ENCODE assay signal across 23 cellular contexts in the genomic region with DNA sequence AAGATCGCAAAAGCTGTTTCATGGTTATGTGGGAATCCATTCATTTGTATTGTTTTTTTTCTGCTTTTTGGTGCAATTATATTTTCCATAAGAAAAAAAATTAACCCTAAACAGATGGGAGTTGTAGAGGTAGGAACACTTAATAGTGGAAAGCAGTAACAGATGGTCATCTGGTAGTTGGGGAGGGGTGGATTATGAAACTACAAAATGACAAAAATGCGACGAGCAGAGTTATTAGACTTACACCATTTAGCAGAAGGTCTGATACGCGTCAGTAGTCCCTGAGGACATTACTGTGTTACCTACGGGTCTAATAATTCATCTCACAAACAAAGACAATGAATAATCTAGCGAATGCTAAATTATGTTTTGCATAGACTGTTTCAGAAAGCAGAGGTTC.
"Had no signal": no experiment of that assay in that cellular context is flagged by ENCODE, and none has a peak within 500 bp of the region (broad histone marks: within the 10 kb centered on the region; RNA-seq: fewer than 3 reads in every experiment).

No MANE protein-coding gene starts in this region.

- H3K27me3 ChIP-seq: MG63, Peyer's patch had no signal

- H3K9me3 ChIP-seq: MG63, Peyer's patch had no signal

- H3K36me3 ChIP-seq: MG63, Peyer's patch had no signal

- H3K4me3 ChIP-seq: MG63, Peyer's patch had no signal

- H3K4me3 Mint-ChIP-seq: activated CD4-positive, alpha-beta memory T cell treated with anti-CD3 and anti-CD28 coated beads, Interleukin-2, amount 10 ng/mL, durations not matched to agents 7 days and 5 days; activated CD4-positive, alpha-beta T cell treated with anti-CD3 and anti-CD28 coated beads for 36 hours; activated naive CD4-positive, alpha-beta T cell treated with anti-CD3 and anti-CD28 coated beads, Interleukin-2, amount 10 ng/mL, durations not matched to agents 7 days and 5 days; activated naive CD8-positive, alpha-beta T cell treated with anti-CD3 and anti-CD28 coated beads for 36 hours had no signal

- H3K27ac ChIP-seq: Peyer's patch, VCaP had no signal

- H3K4me1 Mint-ChIP-seq: activated CD4-positive, alpha-beta T cell treated with anti-CD3 and anti-CD28 coated beads for 36 hours; activated naive CD4-positive, alpha-beta T cell treated with anti-CD3 and anti-CD28 coated beads, Interleukin-2, amount 10 ng/mL, durations not matched to agents 7 days and 5 days; activated naive CD8-positive, alpha-beta T cell treated with anti-CD3 and anti-CD28 coated beads for 36 hours had no signal

- H3K4me1 ChIP-seq: Peyer's patch had no signal

- ATAC-seq: activated CD4-positive, alpha-beta T cell treated with anti-CD3 and anti-CD28 coated beads for 36 hours had no signal

- DNase-seq: activated CD4-positive, alpha-beta memory T cell treated with anti-CD3 and anti-CD28 coated beads, Interleukin-2, amount 10 ng/mL, durations not matched to agents 7 days and 5 days; activated CD4-positive, alpha-beta T cell treated with anti-CD3 and anti-CD28 coated beads for 36 hours; activated CD4-positive, alpha-beta T cell treated with anti-CD3 and anti-CD28 coated beads, Interleukin-2, amount 50 U/mL, for 1 hour; activated gamma-delta T cell treated with Interleukin-2 at 50 U/mL for 16 hours; activated naive CD4-positive, alpha-beta T cell treated with anti-CD3 and anti-CD28 coated beads, Interleukin-2, amount 10 ng/mL, durations not matched to agents 7 days and 5 days; activated naive CD8-positive, alpha-beta T cell treated with anti-CD3 and anti-CD28 coated beads for 36 hours; activated T-cell treated with anti-CD3 and anti-CD28 coated beads for 4 hours; activated T-cell treated with anti-CD3 and anti-CD28 coated beads, Interleukin-2, amount 50 U/mL, for 48 hours; MG63; MV-4-11; NCI-H1092 treated with DMSO at 0.1 percent for 48 hours; NCI-H1417 treated with DMSO at 0.1 percent for 48 hours; NCI-H187; NCI-H2081; NCI-H2227 treated with DMSO at 0.1 percent for 48 hours; NCI-H446 treated with DMSO at 0.1 percent for 48 hours; NCI-H526 treated with DMSO at 0.1 percent for 48 hours; Peyer's patch; SHP77; T-helper 2 cell; T1000 had no signal

- H3K27ac Mint-ChIP-seq: activated CD4-positive, alpha-beta memory T cell treated with anti-CD3 and anti-CD28 coated beads, Interleukin-2, amount 10 ng/mL, durations not matched to agents 7 days and 5 days; activated CD4-positive, alpha-beta T cell treated with anti-CD3 and anti-CD28 coated beads for 36 hours; activated naive CD4-positive, alpha-beta T cell treated with anti-CD3 and anti-CD28 coated beads, Interleukin-2, amount 10 ng/mL, durations not matched to agents 7 days and 5 days; activated naive CD8-positive, alpha-beta T cell treated with anti-CD3 and anti-CD28 coated beads for 36 hours; activated T-helper 2 cell treated with anti-CD3 and anti-CD28 coated beads, Interferon-gamma antibody, Interleukin-2, Interleukin-4, amounts not matched to agents 10 μg/mL and 5 μg/mL and 100 μg/mL, durations not matched to agents 14 hours and 24 hours and 36 hours had no signal

- H3K27me3 Mint-ChIP-seq: activated CD4-positive, alpha-beta memory T cell treated with anti-CD3 and anti-CD28 coated beads, Interleukin-2, amount 10 ng/mL, durations not matched to agents 7 days and 5 days; activated naive CD4-positive, alpha-beta T cell treated with anti-CD3 and anti-CD28 coated beads, Interleukin-2, amount 10 ng/mL, durations not matched to agents 7 days and 5 days; activated naive CD8-positive, alpha-beta T cell treated with anti-CD3 and anti-CD28 coated beads for 36 hours had no signal

- H3K9me3 Mint-ChIP-seq: activated CD4-positive, alpha-beta memory T cell treated with anti-CD3 and anti-CD28 coated beads, Interleukin-2, amount 10 ng/mL, durations not matched to agents 7 days and 5 days; activated naive CD4-positive, alpha-beta T cell treated with anti-CD3 and anti-CD28 coated beads, Interleukin-2, amount 10 ng/mL, durations not matched to agents 7 days and 5 days; activated naive CD8-positive, alpha-beta T cell treated with anti-CD3 and anti-CD28 coated beads for 36 hours; activated T-helper 2 cell treated with anti-CD3 and anti-CD28 coated beads, Interferon-gamma antibody, Interleukin-2, Interleukin-4, amounts not matched to agents 10 μg/mL and 5 μg/mL and 100 μg/mL, durations not matched to agents 14 hours and 24 hours and 36 hours had no signal

- H3K36me3 Mint-ChIP-seq: activated naive CD4-positive, alpha-beta T cell treated with anti-CD3 and anti-CD28 coated beads, Interleukin-2, amount 10 ng/mL, durations not matched to agents 7 days and 5 days; activated naive CD8-positive, alpha-beta T cell treated with anti-CD3 and anti-CD28 coated beads for 36 hours had no signal
